ENCODE assay signal across 1 cellular context in genomic region chr20:50587291-50587961, GRCh38.
TF ChIP-seq lines count a peak whose summit lies in the region.

No MANE protein-coding gene starts in this region.

TF ChIP-seq in K562, 482 proteins besides CTCF, POLR2A, EP300 and RAD21 (continued from another document):
- TF ChIP-seq PRDM10 (IDR thresholded peaks at IDR 0.05; ENCODE audit: partially characterized antibody) = no peak
- TF ChIP-seq EP400 (IDR thresholded peaks at IDR 0.05) = no peak
- TF ChIP-seq POLR2G (IDR thresholded peaks at IDR 0.05; ENCODE audit: low read depth, low read length) = peak; percentile 72
- peak; percentile 95 for TF ChIP-seq RBM22 (IDR thresholded peaks at IDR 0.05; ENCODE audit: low read depth, low read length, poor library complexity, severe bottlenecking)
- TF ChIP-seq ETS2 (tag; IDR thresholded peaks at IDR 0.05; ENCODE audit: borderline replicate concordance, poor library complexity, severe bottlenecking) = no peak
